In the genomic region with DNA sequence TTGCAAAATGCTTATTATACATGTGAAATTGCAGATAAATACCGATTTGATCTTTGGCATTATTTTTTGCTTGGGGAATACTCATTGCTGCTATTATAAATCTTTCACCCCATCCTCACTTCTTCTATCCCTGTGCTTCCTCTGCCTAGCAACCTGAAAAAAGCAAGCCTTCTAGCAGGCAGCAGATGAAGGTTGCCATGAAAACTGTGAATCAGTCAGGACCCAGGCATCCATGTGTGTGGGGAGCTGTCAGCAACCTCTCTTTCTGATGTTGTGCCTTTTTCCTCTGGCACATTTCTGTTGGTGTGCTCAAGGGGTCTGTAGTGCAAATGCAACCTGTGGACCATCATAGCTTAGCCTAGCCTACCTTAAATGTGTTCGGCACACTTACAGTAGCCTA, we compare ENCODE assay signal across 21 cellular contexts.
"Had no signal": no experiment of that assay in that cellular context is flagged by ENCODE, and none has a peak within 500 bp of the region (broad histone marks: within the 10 kb centered on the region; RNA-seq: fewer than 3 reads in every experiment).

No MANE protein-coding gene starts in this region.

- DNase-seq: naive thymus-derived CD4-positive, alpha-beta T cell; natural killer cell; pancreas; right cardiac atrium; right lobe of liver; sigmoid colon; small intestine; stimulated activated CD4-positive, alpha-beta T cell treated with anti-CD3 and anti-CD28 coated beads, Interleukin-15, amount 100 ng/mL, for 24 hours; stimulated activated CD4-positive, alpha-beta T cell treated with anti-CD3 and anti-CD28 coated beads, Interleukin-2, amount 100 ng/mL, for 24 hours; stimulated activated CD4-positive, alpha-beta T cell treated with anti-CD3 and anti-CD28 coated beads, Interleukin-2, amount 100 ng/mL, for 48 hours; stimulated activated CD4-positive, alpha-beta T cell treated with anti-CD3 and anti-CD28 coated beads, Interleukin-4, amount 100 ng/mL, for 24 hours; stimulated activated naive B cell treated with anti-CD40 and anti-IgM and Interleukin-4, amounts not matched to agents 10 μg/mL and 1 μg/mL and 100 μg/mL, for 72 hours; stimulated activated naive CD4-positive, alpha-beta T cell treated with Interleukin-2 at 50 U/mL for 16 hours; stomach; thyroid gland; trophoblast cell; upper lobe of left lung had no signal

- H3K27ac Mint-ChIP-seq: naive thymus-derived CD4-positive, alpha-beta T cell; natural killer cell; nephron; stimulated activated effector memory CD8-positive, alpha-beta T cell treated with anti-CD3 and anti-CD28 coated beads, Interleukin-12 subunit alpha, Interleukin-12 subunit beta, amount 100 ng/mL, for 72 hours; stimulated activated naive B cell treated with anti-CD40 and anti-IgM and Interleukin-4, amounts not matched to agents 10 μg/mL and 1 μg/mL and 100 μg/mL, for 72 hours; stimulated activated naive CD8-positive, alpha-beta T cell treated with anti-CD3 and anti-CD28 coated beads, Interleukin-15, Interleukin-2, amounts not matched to agents 100 ng/mL and 50 ng/mL, for 24 hours had no signal

- H3K4me3 Mint-ChIP-seq: naive thymus-derived CD4-positive, alpha-beta T cell; natural killer cell; nephron; neural crest cell; stimulated activated effector memory CD8-positive, alpha-beta T cell treated with anti-CD3 and anti-CD28 coated beads, Interleukin-12 subunit alpha, Interleukin-12 subunit beta, amount 100 ng/mL, for 72 hours; stimulated activated naive B cell treated with anti-CD40 and anti-IgM and Interleukin-4, amounts not matched to agents 10 μg/mL and 1 μg/mL and 100 μg/mL, for 72 hours; stimulated activated naive CD8-positive, alpha-beta T cell treated with anti-CD3 and anti-CD28 coated beads, Interleukin-15, Interleukin-2, amounts not matched to agents 100 ng/mL and 50 ng/mL, for 24 hours had no signal

- H3K4me1 Mint-ChIP-seq: natural killer cell; stimulated activated effector memory CD8-positive, alpha-beta T cell treated with anti-CD3 and anti-CD28 coated beads, Interleukin-12 subunit alpha, Interleukin-12 subunit beta, amount 100 ng/mL, for 72 hours had no signal

- H3K36me3 Mint-ChIP-seq: naive thymus-derived CD4-positive, alpha-beta T cell; natural killer cell; stimulated activated effector memory CD8-positive, alpha-beta T cell treated with anti-CD3 and anti-CD28 coated beads, Interleukin-12 subunit alpha, Interleukin-12 subunit beta, amount 100 ng/mL, for 72 hours; stimulated activated naive B cell treated with anti-CD40 and anti-IgM and Interleukin-4, amounts not matched to agents 10 μg/mL and 1 μg/mL and 100 μg/mL, for 72 hours had no signal

- H3K9me3 Mint-ChIP-seq: nephron; neural crest cell; stimulated activated naive B cell treated with anti-CD40 and anti-IgM and Interleukin-4, amounts not matched to agents 10 μg/mL and 1 μg/mL and 100 μg/mL, for 72 hours; stimulated activated naive CD8-positive, alpha-beta T cell treated with anti-CD3 and anti-CD28 coated beads, Interleukin-15, Interleukin-2, amounts not matched to agents 100 ng/mL and 50 ng/mL, for 24 hours had no signal
